In the genomic region with DNA sequence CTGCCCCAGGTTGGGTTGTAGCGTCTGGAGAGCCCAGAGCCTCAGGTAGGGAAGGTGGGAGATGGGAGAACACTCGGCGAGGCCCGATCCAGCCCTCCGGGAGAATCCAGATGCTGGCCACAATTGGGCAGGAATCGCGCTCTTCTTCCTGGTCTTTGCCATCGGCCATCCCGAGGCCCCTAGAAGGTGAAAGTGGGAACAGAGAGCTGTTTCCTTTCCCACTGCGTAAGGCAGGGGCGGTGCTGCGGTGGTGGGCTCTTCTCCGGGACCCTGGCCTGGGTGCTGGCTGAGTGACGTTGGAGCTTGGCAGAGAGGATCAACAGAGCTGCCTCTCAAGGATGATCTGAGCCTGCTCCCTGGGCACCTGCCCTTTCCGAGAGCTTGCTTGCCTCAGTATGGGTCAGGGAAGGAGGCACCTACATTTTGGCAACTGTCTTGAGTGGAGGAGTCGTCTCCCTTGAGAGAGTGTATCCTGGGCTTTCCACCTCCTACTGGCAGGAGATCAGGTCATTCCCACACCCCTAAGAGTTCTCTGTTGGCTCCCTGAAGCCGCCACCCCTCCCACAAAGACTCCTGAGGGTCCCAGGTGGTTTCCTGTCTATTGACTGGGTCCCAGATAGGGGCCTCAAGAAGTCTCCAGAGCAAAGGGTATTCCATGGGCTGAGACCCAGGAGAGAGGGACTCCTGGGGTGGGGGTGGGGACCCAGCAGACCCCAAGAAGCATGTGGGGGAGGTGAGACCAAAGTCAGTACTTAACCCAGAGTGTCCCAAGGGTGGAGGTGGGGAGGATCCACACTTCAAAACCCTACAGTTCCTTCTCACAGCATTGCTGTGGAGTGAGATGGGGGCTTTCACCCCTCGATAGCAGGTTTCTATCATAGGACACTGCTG, we compare ENCODE assay signal across 8 cellular contexts. TPM values are rescaled to one million over a fixed set of nuclear protein-coding genes. Genes with fewer than 3 reads are reported as not detected.
DNase-seq lines count a peak whose midpoint lies in the region; ATAC-seq and TF ChIP-seq lines count a peak whose summit lies in the region.

No MANE protein-coding gene starts in this region.

- H3K27ac ChIP-seq in GM23338 (ENCODE audit: low read depth) = no peak overlapping the region
- H3K27ac ChIP-seq in SU-DHL-6 (ENCODE audit: low read depth, low read length) = peak overlapping the region; percentile 81
- peak overlapping the region; percentile 92 to 94 (median 92) for H3K27ac ChIP-seq in sigmoid colon

- no peak for ATAC-seq in GM23338
- no peak for ATAC-seq in HG03342 (IDR thresholded peaks at IDR 0.05; ENCODE audit: unreplicated experiment)

- 0 out of 2 replicates have a peak, but pooled peaks cover 9% of the 10 kb centered on the region for H3K36me3 ChIP-seq in GM23338 (ENCODE audit: insufficient read depth)
- no peaks in the 10 kb centered on the region for H3K36me3 ChIP-seq in SU-DHL-6 (ENCODE audit: low read length)
- H3K36me3 ChIP-seq in sigmoid colon = peaks cover 2 to 24% (median 21%) of the 10 kb centered on the region in 4 donors

- H3K9ac ChIP-seq in SU-DHL-6 (ENCODE audit: low read length) = peak overlapping the region; percentile 97

- H3K9me3 ChIP-seq in SU-DHL-6 (ENCODE audit: insufficient read depth, low read length) = no peaks in the 10 kb centered on the region
- H3K9me3 ChIP-seq in sigmoid colon = no peaks in the 10 kb centered on the region

- H3K9me3 Mint-ChIP-seq in GM23338 = no peaks in the 10 kb centered on the region

- H2AFZ ChIP-seq in GM23338 = no peak overlapping the region
- no peak overlapping the region for H2AFZ ChIP-seq in SU-DHL-6 (ENCODE audit: low read depth, low read length, severe bottlenecking)

- H3K4me1 ChIP-seq in GM23338 (ENCODE audit: insufficient read depth) (peaks cover 42% of the 10 kb centered on the region), sigmoid colon (peaks cover 0 to 50% (median 42%) of the 10 kb centered on the region in 4 donors)

- TF ChIP-seq EP300 in sigmoid colon (IDR thresholded peaks at IDR 0.05) = no peak

- 9 to 12% methylated on average over 18 of the region's 18 CpGs for WGBS in sigmoid colon, 2 donors

- H3K9me2 ChIP-seq in GM23338 (ENCODE audit: insufficient read depth) (no peaks in the 10 kb centered on the region), SU-DHL-6 (replicated peaks; ENCODE audit: insufficient read depth, low read length) (no peaks in the 10 kb centered on the region)

- TF ChIP-seq CTCF in GM23338 (conservative IDR thresholded peaks at IDR 0.05; ENCODE audit: low read depth in 2 of 2) = no peak
- no peak for TF ChIP-seq CTCF in SU-DHL-6 (IDR thresholded peaks at IDR 0.05; ENCODE audit: insufficient read depth, low read length, poor library complexity, severe bottlenecking)
- TF ChIP-seq CTCF in fibroblast of pulmonary artery (IDR thresholded peaks at IDR 0.05; ENCODE audit: low read length, missing control alignments) = peak; percentile 4
- TF ChIP-seq CTCF in sigmoid colon (IDR thresholded peaks at IDR 0.05) = no peak

- TF ChIP-seq POLR2A in sigmoid colon (IDR thresholded peaks at IDR 0.05) = no peak

- peaks cover 48% of the 10 kb centered on the region for H3K4me1 Mint-ChIP-seq in GM23338

- H3K27me3 ChIP-seq in GM23338 (ENCODE audit: insufficient read depth) = no peaks in the 10 kb centered on the region
- H3K27me3 ChIP-seq in SU-DHL-6 (ENCODE audit: low read length) = no peaks in the 10 kb centered on the region
- H3K27me3 ChIP-seq in sigmoid colon = no peaks in the 10 kb centered on the region

- H3F3A ChIP-seq in GM23338 (replicated peaks; ENCODE audit: low read depth) (peaks cover 15% of the 10 kb centered on the region), SU-DHL-6 (ENCODE audit: insufficient read depth) (no peaks in the 10 kb centered on the region)

- H3K4me2 ChIP-seq in GM23338 = peak overlapping the region; percentile 98
- peak overlapping the region; percentile 72 for H3K4me2 ChIP-seq in SU-DHL-6 (ENCODE audit: low read depth, low read length, poor library complexity, severe bottlenecking)

- H3K4me3 Mint-ChIP-seq in GM23338 = peak overlapping the region; percentile 87

- H4K20me1 ChIP-seq in GM23338 (replicated peaks; ENCODE audit: insufficient read depth) (peaks cover 39% of the 10 kb centered on the region), SU-DHL-6 (ENCODE audit: low read depth, low read length) (peaks cover 10% of the 10 kb centered on the region; the same call in 1 of the 2 replicates)

- peaks cover 22% of the 10 kb centered on the region; the same call in 2 of the 3 replicates for H3K36me3 Mint-ChIP-seq in GM23338 (ENCODE audit: low read depth)

- DNase-seq in GM23338 (ENCODE audit: low spot score) (no peak), fibroblast of pulmonary artery (ENCODE audit: low read depth) (peak; percentile 58), sigmoid colon (no peak), NCI-H524 treated with DMSO at 0.1 percent for 48 hours (lab: John Stamatoyannopoulos, UW) (no peak), NCI-H510A treated with DMSO at 0.1 percent for 48 hours (lab: John Stamatoyannopoulos, UW) (no peak), NCI-H2227 (lab: John Stamatoyannopoulos, UW; ENCODE audit: unreplicated experiment) (no peak)

- H3K27ac Mint-ChIP-seq in GM23338 = no peak overlapping the region

- intact Hi-C loops in sigmoid colon (cut with DNase I) = loop anchor here (5.0 to 10.0 kb wide), 2 partner anchors 246 to 252 kb away; partner anchors contain the start of genes RPP25 and SIN3A

- H3K79me2 ChIP-seq in GM23338 (replicated peaks; ENCODE audit: insufficient read depth) (peaks cover 55% of the 10 kb centered on the region), SU-DHL-6 (ENCODE audit: insufficient read depth, low read length) (peaks cover 60% of the 10 kb centered on the region)

- H3K4me3 ChIP-seq in GM23338 (peak overlapping the region; percentile 93), SU-DHL-6 (ENCODE audit: insufficient read depth, low read length, poor library complexity, severe bottlenecking) (peak overlapping the region; percentile 96), fibroblast of pulmonary artery (replicated peaks; ENCODE audit: low read depth, low read length) (peak overlapping the region; percentile 93), sigmoid colon (peak overlapping the region; percentile 69 to 87 (median 83))

- H3K27me3 Mint-ChIP-seq in GM23338 (ENCODE audit: insufficient read depth, low read depth, poor library complexity) = peaks cover 22% of the 10 kb centered on the region

TF ChIP-seq in GM23338, 12 proteins besides CTCF, POLR2A, EP300 and RAD21 (continues in another document):
- TF ChIP-seq EZH2 (IDR thresholded peaks at IDR 0.05; ENCODE audit: low read depth, unreplicated experiment) (no peak), STAT1 (IDR thresholded peaks at IDR 0.05; ENCODE audit: unreplicated experiment) (no peak), CREB1 (CRISPR knock-in tag; IDR thresholded peaks at IDR 0.05; ENCODE audit: low read depth) (no peak), JUNB (IDR thresholded peaks at IDR 0.05; ENCODE audit: unreplicated experiment) (no peak), ETS1 (IDR thresholded peaks at IDR 0.05) (no peak), EZH2phosphoT487 (IDR thresholded peaks at IDR 0.05; ENCODE audit: unreplicated experiment) (no peak), ZNF114 (CRISPR knock-in tag; IDR thresholded peaks at IDR 0.05) (no peak), POLR2AphosphoS5 (IDR thresholded peaks at IDR 0.05; ENCODE audit: low read depth) (no peak), NANOG (IDR thresholded peaks at IDR 0.05; ENCODE audit: borderline replicate concordance) (no peak)
- TF ChIP-seq, protein P1, sequence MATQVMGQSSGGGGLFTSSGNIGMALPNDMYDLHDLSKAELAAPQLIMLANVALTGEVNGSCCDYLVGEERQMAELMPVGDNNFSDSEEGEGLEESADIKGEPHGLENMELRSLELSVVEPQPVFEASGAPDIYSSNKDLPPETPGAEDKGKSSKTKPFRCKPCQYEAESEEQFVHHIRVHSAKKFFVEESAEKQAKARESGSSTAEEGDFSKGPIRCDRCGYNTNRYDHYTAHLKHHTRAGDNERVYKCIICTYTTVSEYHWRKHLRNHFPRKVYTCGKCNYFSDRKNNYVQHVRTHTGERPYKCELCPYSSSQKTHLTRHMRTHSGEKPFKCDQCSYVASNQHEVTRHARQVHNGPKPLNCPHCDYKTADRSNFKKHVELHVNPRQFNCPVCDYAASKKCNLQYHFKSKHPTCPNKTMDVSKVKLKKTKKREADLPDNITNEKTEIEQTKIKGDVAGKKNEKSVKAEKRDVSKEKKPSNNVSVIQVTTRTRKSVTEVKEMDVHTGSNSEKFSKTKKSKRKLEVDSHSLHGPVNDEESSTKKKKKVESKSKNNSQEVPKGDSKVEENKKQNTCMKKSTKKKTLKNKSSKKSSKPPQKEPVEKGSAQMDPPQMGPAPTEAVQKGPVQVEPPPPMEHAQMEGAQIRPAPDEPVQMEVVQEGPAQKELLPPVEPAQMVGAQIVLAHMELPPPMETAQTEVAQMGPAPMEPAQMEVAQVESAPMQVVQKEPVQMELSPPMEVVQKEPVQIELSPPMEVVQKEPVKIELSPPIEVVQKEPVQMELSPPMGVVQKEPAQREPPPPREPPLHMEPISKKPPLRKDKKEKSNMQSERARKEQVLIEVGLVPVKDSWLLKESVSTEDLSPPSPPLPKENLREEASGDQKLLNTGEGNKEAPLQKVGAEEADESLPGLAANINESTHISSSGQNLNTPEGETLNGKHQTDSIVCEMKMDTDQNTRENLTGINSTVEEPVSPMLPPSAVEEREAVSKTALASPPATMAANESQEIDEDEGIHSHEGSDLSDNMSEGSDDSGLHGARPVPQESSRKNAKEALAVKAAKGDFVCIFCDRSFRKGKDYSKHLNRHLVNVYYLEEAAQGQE (IDR thresholded peaks at IDR 0.05; ENCODE audit: unreplicated experiment) = no peak

RNA-seq across cellular contexts. Expression of gene C15orf39, which starts 1.6 kb away (rescaled TPM):
- total RNA-seq in GM23338 (2014; rRNA removed; shearing (Covaris generic)) = 48.5 and 54.1 TPM in 2 replicates
- 13.4 and 13.9 TPM in 2 replicates for polyA plus RNA-seq in GM23338 (2016; fragmentation: Nextera tagmentation; extraction: Ambion mirVana)
- total RNA-seq in sigmoid colon = 10 to 100 TPM in 2 of 4 donors, 1 to 10 TPM in 2; 4.9 to 20.2 (median 12.0) TPM
- polyA plus RNA-seq in sigmoid colon = 10 to 100 TPM in 1 of 3 donors, 1 to 10 TPM in 2; 7.8 to 17.2 (median 9.5) TPM

RNA-seq across cellular contexts. Expression of gene GOLGA6C, which starts 54.9 kb away (rescaled TPM):
- 0.70 and 1.3 TPM in 2 replicates for total RNA-seq in GM23338 (2014; rRNA removed; shearing (Covaris generic))
- polyA plus RNA-seq in GM23338 (2016; fragmentation: Nextera tagmentation; extraction: Ambion mirVana) = 0.34 TPM in 1 of 2 replicates, not detected in the other
- under 1 TPM in 1 of 4 donors, not detected in 3; 0.33 TPM for total RNA-seq in sigmoid colon
- polyA plus RNA-seq in sigmoid colon = not detected
